1 cellular context compared by ENCODE assay signal in genomic region chr15:66497502-66498455, GRCh38.
TF ChIP-seq lines count a peak whose summit lies in the region.

Gene SNAPC5 (minus strand): TSS chr15:66497762. CDS start chr15:66497731, 31 bp downstream.

TF ChIP-seq in K562, 482 proteins besides CTCF, POLR2A, EP300 and RAD21 (continued from another document and continues in another):
- TF ChIP-seq ZNF436 (CRISPR knock-in tag; IDR thresholded peaks at IDR 0.05) (no peak; the same call in 1 of the 2 replicates), NRF1 (conservative IDR thresholded peaks at IDR 0.05 in 1 of 2, IDR thresholded peaks at IDR 0.05 in 1 of 2) (peak; percentile 75 to 79), CREB3 (tag; conservative IDR thresholded peaks at IDR 0.05; ENCODE audit: low read depth) (no peak), CREBBP (IDR thresholded peaks at IDR 0.05; ENCODE audit: low read depth, low read length) (no peak), SAP30 (IDR thresholded peaks at IDR 0.05; ENCODE audit: borderline replicate concordance, insufficient read depth, low read depth, low read length, poor library complexity, severe bottlenecking) (peak; percentile 98), BHLHE40 (IDR thresholded peaks at IDR 0.05; ENCODE audit: low read length) (peak; percentile 40; the same call in 1 of the 2 replicates), ZNF354B (CRISPR knock-in tag; IDR thresholded peaks at IDR 0.05) (no peak), FOXA3 (CRISPR knock-in tag; conservative IDR thresholded peaks at IDR 0.05 in 1 of 2, IDR thresholded peaks at IDR 0.05 in 1 of 2) (peak in 1 of 2 experiments; percentile 44; a peak in 1 of 4 replicates), MCM7 (IDR thresholded peaks at IDR 0.05) (no peak), ATF1 (CRISPR knock-in tag; IDR thresholded peaks at IDR 0.05) (peak; percentile 88), ATF1 (tag; IDR thresholded peaks at IDR 0.05) (peak; percentile 99), ZNF184 (CRISPR knock-in tag; IDR thresholded peaks at IDR 0.05) (no peak), TOE1 (IDR thresholded peaks at IDR 0.05; ENCODE audit: borderline replicate concordance) (peak; percentile 76; the same call in 1 of the 2 replicates), TOE1 (CRISPR knock-in tag; IDR thresholded peaks at IDR 0.05; ENCODE audit: borderline replicate concordance, low read depth) (no peak), SRSF1 (IDR thresholded peaks at IDR 0.05; ENCODE audit: low read depth, low read length) (no peak), SLC30A9 (CRISPR knock-in tag; IDR thresholded peaks at IDR 0.05) (no peak), RBM14 (IDR thresholded peaks at IDR 0.05; ENCODE audit: borderline replicate concordance, insufficient read depth, low read depth, low read length) (0 out of 2 replicates have a peak, but pooled peaks have one; percentile 60), KAT7 (CRISPR knock-in tag; IDR thresholded peaks at IDR 0.05; ENCODE audit: borderline replicate concordance) (peak; percentile 93), ZNF212 (CRISPR knock-in tag; IDR thresholded peaks at IDR 0.05) (no peak), HIVEP1 (CRISPR knock-in tag; IDR thresholded peaks at IDR 0.05) (no peak), CBX1 (IDR thresholded peaks at IDR 0.05; ENCODE audit: low read depth) (peak; percentile 96; the same call in 1 of the 2 replicates), RB1 (IDR thresholded peaks at IDR 0.05; ENCODE audit: low read depth) (peak; percentile 91), PRPF4 (IDR thresholded peaks at IDR 0.05; ENCODE audit: insufficient read depth, low read depth, low read length, poor library complexity, severe bottlenecking) (peak; percentile 38), ZMIZ1 (IDR thresholded peaks at IDR 0.05; ENCODE audit: low read depth in 2 of 2, low read length in 2 of 2) (no peak), LCOR (CRISPR knock-in tag; IDR thresholded peaks at IDR 0.05) (peak; percentile 88), GTF3C2 (IDR thresholded peaks at IDR 0.05; ENCODE audit: borderline replicate concordance, extremely low read depth, insufficient read length) (no peak), ZBTB11 (CRISPR knock-in tag; IDR thresholded peaks at IDR 0.05) (peak in 1 of 3 experiments; percentile 20; a peak in 1 of 6 replicates), MCM2 (IDR thresholded peaks at IDR 0.05; ENCODE audit: low read depth) (no peak), SMAD3 (CRISPR knock-in tag; conservative IDR thresholded peaks at IDR 0.05) (0 out of 2 replicates have a peak, but pooled peaks have one; percentile 22), MGA (IDR thresholded peaks at IDR 0.05) (peak; percentile 47; the same call in 1 of the 2 replicates), ZFPM2 (CRISPR knock-in tag; IDR thresholded peaks at IDR 0.05) (peak; percentile 78), NEUROD1 (IDR thresholded peaks at IDR 0.05; ENCODE audit: borderline replicate concordance, low read depth, low read length, partially characterized antibody) (no peak), ELF1 (tag; IDR thresholded peaks at IDR 0.05) (peak; percentile 96), MAFF (IDR thresholded peaks at IDR 0.05; ENCODE audit: low read length) (no peak), ZEB2 (IDR thresholded peaks at IDR 0.05) (no peak; the same call in 1 of the 2 replicates), MECOM (CRISPR knock-in tag; IDR thresholded peaks at IDR 0.05) (no peak)
